Comparison of ENCODE assay signal across 16 cellular contexts in the genomic region with DNA sequence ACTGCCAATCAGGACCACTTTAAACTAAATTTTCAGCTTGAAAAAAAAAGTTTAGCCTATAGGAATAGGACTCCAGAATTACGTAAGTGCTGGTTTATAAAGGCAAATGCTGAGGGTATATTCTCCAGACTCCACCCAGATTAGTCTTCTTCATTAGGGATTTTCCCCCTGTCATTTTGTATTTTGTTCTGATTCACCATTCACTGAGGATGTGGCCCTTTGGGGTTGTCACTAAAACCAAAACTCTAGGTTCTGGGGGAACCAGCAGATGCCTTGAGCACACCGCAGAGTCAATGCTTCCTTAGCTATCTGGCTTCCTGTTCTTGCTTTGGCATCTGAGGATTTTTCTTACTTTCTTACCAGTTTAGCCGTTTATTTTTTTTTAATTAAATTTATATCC. TPM values are rescaled to one million over a fixed set of nuclear protein-coding genes. Genes with fewer than 3 reads are reported as not detected.
A peak's percentile ranks its signal among the peaks of the same experiment; 100 is the strongest.
DNase-seq lines count a peak whose midpoint lies in the region; ATAC-seq, FAIRE-seq and TF ChIP-seq lines count a peak whose summit lies in the region.
"Had no signal": no experiment of that assay in that cellular context is flagged by ENCODE, and none has a peak within 500 bp of the region (broad histone marks: within the 10 kb centered on the region; RNA-seq: fewer than 3 reads in every experiment).

No MANE protein-coding gene starts in this region.

- DNase-seq in GM12892 (ENCODE audit: insufficient read length) (no peak), spleen (no peak), NCI-H524 (lab: John Stamatoyannopoulos, UW) (no peak), Peyer's patch (no peak), RKO (ENCODE audit: low spot score) (no peak)
- DNase-seq: NCI-H1092 treated with DMSO at 0.1 percent for 48 hours; NK-92 treated with Interleukin-12 subunit alpha and Interleukin-12 subunit beta, amount 100 ng/mL, for 24 hours; stimulated activated CD4-positive, alpha-beta T cell treated with anti-CD3 and anti-CD28 coated beads, Interleukin-4, amount 100 ng/mL, for 4 hours; SW 1271 had no signal

- peak; percentile 90 for ATAC-seq in GM19035 (IDR thresholded peaks at IDR 0.05; ENCODE audit: unreplicated experiment)
- peak; percentile 100 for ATAC-seq in HG02610 (IDR thresholded peaks at IDR 0.05; ENCODE audit: unreplicated experiment)
- ATAC-seq in HG03432 (IDR thresholded peaks at IDR 0.05; ENCODE audit: unreplicated experiment) = peak; percentile 99

- H3K4me3 ChIP-seq in spleen (no peak overlapping the region), Peyer's patch (no peak overlapping the region)

- intact Hi-C loops in spleen (cut with DNase I; ENCODE audit: low total_unique reads) = no loop called here

- H3K27me3 ChIP-seq in spleen (replicated peaks in 1 of 7) (peaks cover 0 to 11% (median 0%) of the 10 kb centered on the region in 7 donors), Peyer's patch (no peaks in the 10 kb centered on the region)

- TF ChIP-seq CTCF in spleen (IDR thresholded peaks at IDR 0.05 in 8 of 11, conservative IDR thresholded peaks at IDR 0.05 in 3 of 11) (no peak), Peyer's patch (IDR thresholded peaks at IDR 0.05) (no peak)

- no peak overlapping the region for H3K27ac ChIP-seq in spleen
- H3K27ac ChIP-seq in Peyer's patch = no peak overlapping the region
- H3K27ac ChIP-seq: C4-2B had no signal

- WGBS in spleen, 5 donors = 51 to 67% (median 64%) methylated on average over 3 of the region's 3 CpGs

- H3K9me3 ChIP-seq in spleen = peaks cover 0 to 2% (median 1%) of the 10 kb centered on the region in 8 donors
- H3K9me3 ChIP-seq in Peyer's patch = no peaks in the 10 kb centered on the region

- TF ChIP-seq POLR2A in GM12892 (IDR thresholded peaks at IDR 0.05; ENCODE audit: low read depth, low read length) = no peak
- no peak for TF ChIP-seq POLR2A in spleen (IDR thresholded peaks at IDR 0.05)
- TF ChIP-seq POLR2A in Peyer's patch (IDR thresholded peaks at IDR 0.05) = no peak

- H3K36me3 ChIP-seq in spleen (no peaks in the 10 kb centered on the region), Peyer's patch (no peaks in the 10 kb centered on the region)

- peak; percentile 79 for FAIRE-seq in GM12892 (lab: Jason Lieb, UNC)
- FAIRE-seq: islet of Langerhans had no signal

- H3K4me1 ChIP-seq in spleen = no peaks in the 10 kb centered on the region
- H3K4me1 ChIP-seq in Peyer's patch = no peaks in the 10 kb centered on the region

RNA-seq across cellular contexts. Expression of a gene that starts 10.5 kb away (rescaled TPM):
- not detected for polyA plus RNA-seq in GM12892 (2012; ENCODE audit: missing spikeins)
- not detected for total RNA-seq in spleen
- polyA plus RNA-seq in spleen = under 1 TPM in 1 of 3 donors, not detected in 2; 0.04 TPM
- total RNA-seq in Peyer's patch = not detected
- total RNA-seq: neural crest cell had no signal
- polyA plus RNA-seq: thymus had no signal

RNA-seq across cellular contexts. Expression of a gene that starts 13.1 kb away (rescaled TPM):
- not detected for polyA plus RNA-seq in GM12892 (2012; ENCODE audit: missing spikeins)
- total RNA-seq in spleen = not detected
- not detected for polyA plus RNA-seq in spleen
- total RNA-seq in Peyer's patch = not detected
- total RNA-seq: neural crest cell had no signal
- polyA plus RNA-seq: thymus had no signal

RNA-seq across cellular contexts. Expression of a gene that starts 29.1 kb away (rescaled TPM):
- polyA plus RNA-seq in GM12892 (2012; ENCODE audit: missing spikeins) = not detected
- total RNA-seq in spleen (not detected), Peyer's patch (not detected)
- polyA plus RNA-seq in spleen = not detected
- total RNA-seq: neural crest cell had no signal
- polyA plus RNA-seq: thymus had no signal

RNA-seq across cellular contexts. Expression of a gene that starts 38.8 kb away (rescaled TPM):
- polyA plus RNA-seq in GM12892 (2012; ENCODE audit: missing spikeins) = not detected
- total RNA-seq in spleen = not detected
- polyA plus RNA-seq in spleen = not detected
- total RNA-seq in Peyer's patch = not detected
- total RNA-seq: neural crest cell had no signal
- polyA plus RNA-seq: thymus had no signal
